ENCODE assay signal across 8 cellular contexts in the genomic region with DNA sequence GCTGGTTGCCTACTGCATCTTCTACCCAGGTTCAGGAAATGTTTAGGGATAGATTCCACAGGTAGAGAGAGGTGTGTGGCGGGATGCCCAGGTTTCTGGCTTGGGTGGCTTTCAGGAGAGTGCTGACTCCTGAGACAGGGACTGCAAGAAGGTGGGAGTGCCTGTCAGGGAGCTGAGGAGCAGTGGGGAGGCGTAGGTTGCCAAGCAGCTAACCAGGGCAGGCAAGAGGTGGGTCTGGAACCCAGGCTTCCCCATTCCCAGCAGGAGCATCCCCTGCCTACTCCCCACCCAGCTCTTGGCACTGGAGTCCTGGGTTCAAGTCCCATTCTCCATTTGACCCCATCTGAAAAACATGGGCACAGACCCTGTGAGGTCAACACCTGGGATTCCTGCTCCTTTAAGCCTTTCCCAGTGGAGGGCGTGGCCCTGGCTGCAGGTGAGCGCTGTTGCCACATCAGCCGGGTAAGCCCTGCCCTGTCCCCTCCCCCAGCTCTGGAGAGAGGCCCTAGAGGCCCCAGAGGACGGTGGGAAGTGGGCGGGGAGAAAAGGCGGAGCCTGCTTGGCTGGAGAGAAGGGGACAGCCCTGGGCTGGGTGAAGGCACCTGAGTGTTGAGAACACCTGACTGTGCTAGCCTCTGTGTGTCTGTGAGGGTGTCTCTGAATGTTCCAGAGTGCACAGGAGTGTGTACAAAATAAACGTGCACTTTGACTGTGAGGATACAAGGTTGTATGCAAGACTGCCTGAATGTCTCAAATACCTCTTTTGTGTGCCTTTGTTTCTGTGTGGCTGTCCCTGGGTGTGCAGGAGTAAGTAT. TPM values are rescaled to one million over a fixed set of nuclear protein-coding genes. Genes with fewer than 3 reads are reported as not detected.
DNase-seq lines count a peak whose midpoint lies in the region; FAIRE-seq and TF ChIP-seq lines count a peak whose summit lies in the region.

No MANE protein-coding gene starts in this region.

- no peaks in the 10 kb centered on the region for H3K36me3 ChIP-seq in keratinocyte (ENCODE audit: control insufficient read depth in 2 of 2, extremely low read depth in 1 of 2, insufficient read depth in 2 of 2, low read length in 2 of 2)

- H3K9me3 ChIP-seq in keratinocyte (ENCODE audit: control insufficient read depth, low read depth, low read length) = no peaks in the 10 kb centered on the region

- TF ChIP-seq CTCF in GM10266 (IDR thresholded peaks at IDR 0.05; ENCODE audit: control insufficient read depth, insufficient read depth, low read depth, missing control alignments) = no peak
- peak in 1 of 3 experiments; percentile 36 for TF ChIP-seq CTCF in keratinocyte (optimal IDR thresholded peaks at IDR 0.05 in 1 of 3, IDR thresholded peaks at IDR 0.05 in 1 of 3, conservative IDR thresholded peaks at IDR 0.05 in 1 of 3; ENCODE audit: extremely low read depth in 1 of 3, insufficient read depth in 2 of 3, low read length in 3 of 3)

- peak; percentile 77 for DNase-seq in GM10266 (ENCODE audit: extremely low spot score)
- DNase-seq in HuH-7.5 (ENCODE audit: low spot score) = peak; percentile 88
- peak; percentile 91 for DNase-seq in OCI-M1 (lab: John Stamatoyannopoulos, UW)
- peak; percentile 43 for DNase-seq in activated naive CD4-positive, alpha-beta T cell treated with anti-CD3 and anti-CD28 coated beads, Interleukin-2, amount 50 U/mL, for 16 hours
- peak; percentile 78 for DNase-seq in keratinocyte (ENCODE audit: low read depth, low spot score)
- peak; percentile 17 to 56 for DNase-seq in stimulated activated CD8-positive, alpha-beta memory T cell treated with anti-CD3 and anti-CD28 coated beads, Interleukin-15, amount 100 ng/mL, for 48 hours (ENCODE audit: low read depth in 2 of 2)
- DNase-seq in effector CD4-positive, alpha-beta T cell = no peak
- no peak for DNase-seq in medulla oblongata (ENCODE audit: extremely low spot score)

- H4K20me1 ChIP-seq in keratinocyte (ENCODE audit: control insufficient read depth, extremely low read depth, insufficient read depth, low read length) = no peaks in the 10 kb centered on the region

- H3K4me3 ChIP-seq in keratinocyte (ENCODE audit: control insufficient read depth in 2 of 3, extremely low read depth in 1 of 3, insufficient read depth in 2 of 3, low read depth in 1 of 3, low read length in 3 of 3) = no peak overlapping the region

- dilution Hi-C loops in keratinocyte (cut with MboI; ENCODE audit: extremely low pct_ligation_motif_present, low sequenced_read_pairs) = no loop called here

- peak overlapping the region; percentile 28 for H2AFZ ChIP-seq in keratinocyte (ENCODE audit: control insufficient read depth, low read length)

- peak overlapping the region; percentile 56 for H3K27ac ChIP-seq in keratinocyte (ENCODE audit: control insufficient read depth, insufficient read depth, low read length)

- H3K9ac ChIP-seq in keratinocyte (ENCODE audit: control insufficient read depth, extremely low read depth, insufficient read depth, low read length) = peak overlapping the region; percentile 20

- H3K79me2 ChIP-seq in keratinocyte (ENCODE audit: control insufficient read depth, insufficient read depth, low read length) = no peaks in the 10 kb centered on the region

- FAIRE-seq in keratinocyte (lab: Jason Lieb, UNC) = peak; percentile 87

- peaks cover 27% of the 10 kb centered on the region for H3K4me1 ChIP-seq in keratinocyte (ENCODE audit: control insufficient read depth, extremely low read depth, insufficient read depth, low read length)

- no peaks in the 10 kb centered on the region for H3K27me3 ChIP-seq in keratinocyte (ENCODE audit: control insufficient read depth, extremely low read depth, insufficient read depth, low read length)

- H3K4me2 ChIP-seq in keratinocyte (ENCODE audit: control insufficient read depth, extremely low read depth, insufficient read depth, low read depth, low read length) = peak overlapping the region; percentile 38

- H3K9me1 ChIP-seq in keratinocyte (ENCODE audit: control insufficient read depth, extremely low read depth, insufficient read depth, low read length) = no peaks in the 10 kb centered on the region

RNA-seq across cellular contexts. Expression of a gene that starts 13.9 kb away (rescaled TPM):
- 11.2 to 12.0 TPM (median 11.2 TPM) in 3 replicates for polyA plus RNA-seq in keratinocyte
- polyA plus RNA-seq in keratinocyte (2011; ENCODE audit: low read depth) = 2.0 TPM
- polyA plus RNA-seq in keratinocyte (2011; cell fraction: cytosol; rRNA removed) = 14.5 and 17.2 TPM in 2 replicates
- polyA plus RNA-seq in keratinocyte (2011; cell fraction: nucleus; rRNA removed) = 12.3 and 14.8 TPM in 2 replicates
- 1.3 and 12.0 TPM in 2 replicates for polyA plus RNA-seq in keratinocyte (2012; ENCODE audit: low replicate concordance)
- polyA minus RNA-seq in keratinocyte = 9.7 to 19.1 TPM (median 14.7 TPM) in 3 replicates
- 16.7 TPM for polyA minus RNA-seq in keratinocyte (2011; cell fraction: cytosol; rRNA and poly(A)+ RNA removed)
- 2.8 and 8.0 TPM in 2 replicates for polyA minus RNA-seq in keratinocyte (2011; cell fraction: nucleus; rRNA and poly(A)+ RNA removed)

Comparison
In these comparisons a context has a peak if more than half of its experiments do, and no peak if none do; other contexts are left out.
1. DNase-seq: peak in GM10266 (single experiment), HuH-7.5 (single experiment), OCI-M1 (single experiment), activated naive CD4-positive, alpha-beta T cell treated with anti-CD3 and anti-CD28 coated beads, Interleukin-2, amount 50 U/mL, for 16 hours (single experiment), keratinocyte (single experiment) and stimulated activated CD8-positive, alpha-beta memory T cell treated with anti-CD3 and anti-CD28 coated beads, Interleukin-15, amount 100 ng/mL, for 48 hours (2 of 2); none in effector CD4-positive, alpha-beta T cell (single experiment) and medulla oblongata (single experiment).